Comparison of ENCODE assay signal across 8 cellular contexts in genomic region chr17:64025732-64026294, GRCh38. TPM values are rescaled to one million over a fixed set of nuclear protein-coding genes. Genes with fewer than 3 reads are reported as not detected.
DNase-seq lines count a peak whose midpoint lies in the region; ATAC-seq and TF ChIP-seq lines count a peak whose summit lies in the region.

No MANE protein-coding gene starts in this region.

- TF ChIP-seq CTCF in fibroblast of villous mesenchyme (IDR thresholded peaks at IDR 0.05; ENCODE audit: insufficient read depth, low read depth, low read length) (peak; percentile 97), osteoblast (IDR thresholded peaks at IDR 0.05; ENCODE audit: extremely low read depth, low read depth, low read length) (peak; percentile 95)

- H3K4me1 ChIP-seq in osteoblast (ENCODE audit: insufficient read depth, low read length), result peaks cover 7% of the 10 kb centered on the region

- H3K36me3 ChIP-seq in osteoblast (ENCODE audit: insufficient read depth, low read length), result no peaks in the 10 kb centered on the region

- peak overlapping the region; percentile 88 to 93 for H3K4me3 Mint-ChIP-seq in activated T-cell treated with anti-CD3 and anti-CD28 coated beads, Interleukin-2, amount 50 U/mL, for 72 hours

- H3K4me2 ChIP-seq in osteoblast (ENCODE audit: insufficient read depth, low read length), result peak overlapping the region; percentile 79

- H3K9me3 Mint-ChIP-seq in activated T-cell treated with anti-CD3 and anti-CD28 coated beads, Interleukin-2, amount 50 U/mL, for 72 hours, result no peaks in the 10 kb centered on the region

- no peaks in the 10 kb centered on the region for H3K9me3 ChIP-seq in osteoblast (ENCODE audit: low read depth, low read length)

- H4K20me1 ChIP-seq in osteoblast (ENCODE audit: insufficient read depth, low read length), result no peaks in the 10 kb centered on the region

- no peaks in the 10 kb centered on the region for H3K79me2 ChIP-seq in osteoblast (ENCODE audit: insufficient read depth, low read length)

- H3K4me3 ChIP-seq in fibroblast of villous mesenchyme (ENCODE audit: low read depth, low read length) (peak overlapping the region; percentile 21), osteoblast (ENCODE audit: insufficient read depth, low read length) (peak overlapping the region; percentile 25)

- H3K27ac ChIP-seq in osteoblast (ENCODE audit: low read depth, low read length), result no peak overlapping the region

- peak overlapping the region; percentile 85 for H3K27ac Mint-ChIP-seq in activated T-cell treated with anti-CD3 and anti-CD28 coated beads, Interleukin-2, amount 50 U/mL, for 72 hours

- H3K27me3 Mint-ChIP-seq in activated T-cell treated with anti-CD3 and anti-CD28 coated beads, Interleukin-2, amount 50 U/mL, for 72 hours (ENCODE audit: low read depth), result no peaks in the 10 kb centered on the region

- peaks cover 1% of the 10 kb centered on the region in 2 donors for H3K36me3 Mint-ChIP-seq in activated T-cell treated with anti-CD3 and anti-CD28 coated beads, Interleukin-2, amount 50 U/mL, for 72 hours (ENCODE audit: insufficient read depth in 2 of 2)

- H2AFZ ChIP-seq in osteoblast (ENCODE audit: low read length), result peak overlapping the region; percentile 72

- ATAC-seq in GM21390 (IDR thresholded peaks at IDR 0.05; ENCODE audit: unreplicated experiment), result peak; percentile 61
- ATAC-seq in activated T-cell treated with anti-CD3 and anti-CD28 coated beads, Interleukin-2, amount 50 U/mL, for 72 hours (replicated peaks in 1 of 2), result peak; percentile 71 to 72

- H3K4me1 Mint-ChIP-seq in activated T-cell treated with anti-CD3 and anti-CD28 coated beads, Interleukin-2, amount 50 U/mL, for 72 hours (ENCODE audit: low read depth), result peaks cover 72% of the 10 kb centered on the region

- H3K27me3 ChIP-seq in osteoblast (ENCODE audit: insufficient read depth, low read length), result no peaks in the 10 kb centered on the region

- DNase-seq in CD1c-positive myeloid dendritic cell (ENCODE audit: extremely low spot score) (peak; percentile 91), LHCN-M2 (ENCODE audit: low read depth) (peak; percentile 54), RPMI7951 (ENCODE audit: low read depth) (peak; percentile 58), fibroblast of villous mesenchyme (ENCODE audit: low read depth) (peak; percentile 66), osteoblast (ENCODE audit: insufficient read length, low spot score, missing footprints) (peak; percentile 87), superior temporal gyrus (ENCODE audit: extremely low spot score) (peak; percentile 42)
- DNase-seq in activated T-cell treated with anti-CD3 and anti-CD28 coated beads, Interleukin-2, amount 50 U/mL, for 72 hours, result peak; percentile 93 to 94

RNA-seq across cellular contexts. Expression of gene ICAM2, which starts 5.4 kb away (rescaled TPM):
- total RNA-seq in LHCN-M2 (2014; rRNA removed), result 0.29 and 1.2 TPM in 2 replicates
- polyA plus RNA-seq in LHCN-M2 (2012), result 0.56 TPM
- total RNA-seq in RPMI7951 (2014; rRNA removed; shearing (Covaris generic)), result not detected in 2 replicates
- total RNA-seq in activated T-cell treated with anti-CD3 and anti-CD28 coated beads, Interleukin-2, amount 50 U/mL, for 72 hours, result 10 to 100 TPM; 49.9 to 55.7 TPM
- total RNA-seq in fibroblast of villous mesenchyme, result 1.3 and 1.7 TPM in 2 replicates
- 6.5 and 8.5 TPM in 2 replicates for total RNA-seq in osteoblast

RNA-seq across cellular contexts. Expression of gene PRR29, which starts 27.7 kb away (rescaled TPM):
- 0.13 TPM in 1 of 2 replicates, not detected in the other for total RNA-seq in LHCN-M2 (2014; rRNA removed)
- polyA plus RNA-seq in LHCN-M2 (2012), result 0.05 TPM
- total RNA-seq in RPMI7951 (2014; rRNA removed; shearing (Covaris generic)), result not detected in 2 replicates
- 1 to 10 TPM in 1 of 2 donors, under 1 TPM in 1; 0.96 to 1.1 TPM for total RNA-seq in activated T-cell treated with anti-CD3 and anti-CD28 coated beads, Interleukin-2, amount 50 U/mL, for 72 hours
- total RNA-seq in fibroblast of villous mesenchyme, result under 0.01 TPM in 2 replicates
- total RNA-seq in osteoblast, result 0.36 and 0.88 TPM in 2 replicates

RNA-seq across cellular contexts. Expression of gene SCN4A, which starts 53.1 kb away (rescaled TPM):
- total RNA-seq in LHCN-M2 (2014; rRNA removed) (0.06 TPM in 1 of 2 replicates, not detected in the other), fibroblast of villous mesenchyme (under 0.01 TPM in 1 of 2 replicates, not detected in the other), osteoblast (under 0.01 TPM in 1 of 2 replicates, not detected in the other)
- polyA plus RNA-seq in LHCN-M2 (2012), result not detected
- total RNA-seq in RPMI7951 (2014; rRNA removed; shearing (Covaris generic)), result not detected in 2 replicates
- 1 to 10 TPM in 1 of 2 donors, under 1 TPM in 1; 0.93 to 1.0 TPM for total RNA-seq in activated T-cell treated with anti-CD3 and anti-CD28 coated beads, Interleukin-2, amount 50 U/mL, for 72 hours

Comparison
In these comparisons a context has a peak if more than half of its experiments do, and no peak if none do; other contexts are left out.
1. DNase-seq: peak in every context shown above with its lines; median percentile 94 in activated T-cell treated with anti-CD3 and anti-CD28 coated beads, Interleukin-2, amount 50 U/mL, for 72 hours; 91 in CD1c-positive myeloid dendritic cell; 87 in osteoblast; 66 in fibroblast of villous mesenchyme; 58 in RPMI7951; 54 in LHCN-M2; 42 in superior temporal gyrus.